8 cellular contexts compared by ENCODE assay signal in genomic region chr10:8045728-8046494, GRCh38. TPM values are rescaled to one million over a fixed set of nuclear protein-coding genes. Genes with fewer than 3 reads are reported as not detected.
DNase-seq lines count a peak whose midpoint lies in the region; ATAC-seq, FAIRE-seq and TF ChIP-seq lines count a peak whose summit lies in the region.

No MANE protein-coding gene starts in this region.

- DNase-seq in BE2C (no peak), HAP-1 (ENCODE audit: low spot score in 2 of 2) (no peak), astrocyte (ENCODE audit: low read depth) (no peak), naive B cell (no peak), NCI-H748 treated with DMSO at 0.1 percent for 48 hours (lab: John Stamatoyannopoulos, UW) (no peak), NCI-H345 (lab: John Stamatoyannopoulos, UW) (no peak)

- H3K79me2 ChIP-seq in astrocyte (ENCODE audit: insufficient read depth, low read length) = no peaks in the 10 kb centered on the region

- H3K9me3 Mint-ChIP-seq in astrocyte (ENCODE audit: unreplicated experiment) = peaks cover 10% of the 10 kb centered on the region
- peaks cover 0 to 23% (median 12%) of the 10 kb centered on the region in 7 donors for H3K9me3 Mint-ChIP-seq in naive B cell

- H3K4me3 Mint-ChIP-seq in astrocyte (ENCODE audit: unreplicated experiment) (peak overlapping the region; percentile 82), naive B cell (peak overlapping the region; percentile 20 to 79 (median 62))

- H3K9me3 ChIP-seq in BE2C (no peaks in the 10 kb centered on the region), HAP-1 (no peaks in the 10 kb centered on the region), astrocyte (ENCODE audit: insufficient read depth, low read depth, low read length) (no peaks in the 10 kb centered on the region)

- no peak overlapping the region for H3K9ac ChIP-seq in astrocyte (ENCODE audit: low read length)

- TF ChIP-seq CTCF in BE2C (IDR thresholded peaks at IDR 0.05; ENCODE audit: low read depth, low read length) (no peak), astrocyte (IDR thresholded peaks at IDR 0.05; ENCODE audit: insufficient read depth, low read depth, low read length) (no peak)

- no peaks in the 10 kb centered on the region for H3K36me3 Mint-ChIP-seq in astrocyte (ENCODE audit: low read depth, unreplicated experiment)
- peaks cover 0 to 9% of the 10 kb centered on the region in 2 donors for H3K36me3 Mint-ChIP-seq in naive B cell

- H3K27ac Mint-ChIP-seq in astrocyte (ENCODE audit: unreplicated experiment) (peak overlapping the region; percentile 2), naive B cell (peak overlapping the region in 4 of 6 donors; percentile 11 to 94 (median 61))

- H3K27ac ChIP-seq in astrocyte (ENCODE audit: low read depth, low read length) = no peak overlapping the region

- in situ Hi-C loops in HAP-1 (cut with MboI; ENCODE audit: low sequenced_read_pairs) = no loop called here

- no peak for ATAC-seq in naive B cell (ENCODE audit: low read depth in 2 of 2)
- no peak for ATAC-seq in GM21381 (IDR thresholded peaks at IDR 0.05; ENCODE audit: unreplicated experiment)
- ATAC-seq in HG02981 (IDR thresholded peaks at IDR 0.05; ENCODE audit: unreplicated experiment) = no peak

- FAIRE-seq in astrocyte (lab: Jason Lieb, UNC) = no peak

- H3K4me3 ChIP-seq in BE2C (ENCODE audit: low read depth, low read length) = peak overlapping the region; percentile 93
- H3K4me3 ChIP-seq in HAP-1 = peak overlapping the region; percentile 37
- H3K4me3 ChIP-seq in astrocyte (ENCODE audit: insufficient read depth, low read depth, low read length) = no peak overlapping the region

- H3K27me3 Mint-ChIP-seq in astrocyte (ENCODE audit: low read depth, unreplicated experiment) (peaks cover 77% of the 10 kb centered on the region), naive B cell (peaks cover 64 to 91% (median 83%) of the 10 kb centered on the region in 3 donors)

- peaks cover 18% of the 10 kb centered on the region for H4K20me1 ChIP-seq in astrocyte (ENCODE audit: insufficient read depth, low read length)

- no peaks in the 10 kb centered on the region for H3K36me3 ChIP-seq in BE2C
- no peaks in the 10 kb centered on the region for H3K36me3 ChIP-seq in HAP-1 (replicated peaks)
- H3K36me3 ChIP-seq in astrocyte (ENCODE audit: insufficient read depth, low read length) = no peaks in the 10 kb centered on the region

- H3K4me1 Mint-ChIP-seq in astrocyte (ENCODE audit: low read depth, unreplicated experiment) = peaks cover 2% of the 10 kb centered on the region
- H3K4me1 Mint-ChIP-seq in naive B cell = peaks cover 53 to 79% (median 59%) of the 10 kb centered on the region in 3 donors

- peak overlapping the region; percentile 76 for H3K4me2 ChIP-seq in astrocyte (ENCODE audit: low read length)

- no peaks in the 10 kb centered on the region for H3K4me1 ChIP-seq in BE2C
- peaks cover 21% of the 10 kb centered on the region for H3K4me1 ChIP-seq in HAP-1
- peaks cover 10% of the 10 kb centered on the region for H3K4me1 ChIP-seq in astrocyte (ENCODE audit: insufficient read depth, low read length)

- no peak overlapping the region for H2AFZ ChIP-seq in astrocyte (ENCODE audit: low read depth, low read length)

- H3K27me3 ChIP-seq in BE2C = no peaks in the 10 kb centered on the region
- no peaks in the 10 kb centered on the region for H3K27me3 ChIP-seq in HAP-1 (ENCODE audit: low read depth)
- H3K27me3 ChIP-seq in astrocyte (ENCODE audit: insufficient read depth, low read length) = peaks cover 96% of the 10 kb centered on the region

RNA-seq across cellular contexts. Expression of gene GATA3, which starts 8.6 kb away (rescaled TPM):
- polyA plus RNA-seq in BE2C (2012; ENCODE audit: insufficient read depth, insufficient read length, low read depth) = 223 TPM
- total RNA-seq in astrocyte = 11.8 and 17.6 TPM in 2 replicates
- under 1 TPM in 3 of 6 donors, not detected in 3; 0.12 to 0.26 (median 0.14) TPM for polyA plus RNA-seq in naive B cell (ENCODE audit: low read depth in 6 of 6)
